In the genomic region with DNA sequence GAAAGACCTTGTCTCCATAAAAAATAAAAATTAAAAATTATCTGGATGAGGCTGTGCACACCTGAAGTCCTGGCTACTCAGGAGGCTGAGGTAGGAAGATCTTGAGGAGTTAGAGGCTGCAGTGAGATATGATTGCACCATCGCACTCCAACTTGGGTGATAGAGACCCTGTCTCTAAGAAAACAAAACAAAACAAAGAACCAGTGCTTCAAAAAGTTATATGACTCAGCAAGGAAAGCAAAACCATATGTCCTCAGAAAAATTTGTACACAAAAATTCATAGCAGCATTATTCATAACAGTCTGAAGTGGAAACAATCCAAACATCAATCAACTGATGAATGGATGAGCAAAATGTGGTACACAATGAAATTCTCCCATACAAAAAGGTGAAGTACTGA, we compare ENCODE assay signal across 22 cellular contexts. TPM values are rescaled to one million over a fixed set of nuclear protein-coding genes. Genes with fewer than 3 reads are reported as not detected.
DNase-seq lines count a peak whose midpoint lies in the region; ATAC-seq and TF ChIP-seq lines count a peak whose summit lies in the region.
"Had no signal": no experiment of that assay in that cellular context is flagged by ENCODE, and none has a peak within 500 bp of the region (broad histone marks: within the 10 kb centered on the region; RNA-seq: fewer than 3 reads in every experiment).

No MANE protein-coding gene starts in this region.

- no peaks in the 10 kb centered on the region for H3K36me3 ChIP-seq in MG63
- H3K36me3 ChIP-seq: cardiac muscle cell, heart left ventricle, right atrium auricular region, thyroid gland had no signal

- ATAC-seq in GM18505 (IDR thresholded peaks at IDR 0.05; ENCODE audit: unreplicated experiment), result no peak
- no peak for ATAC-seq in GM21367 (IDR thresholded peaks at IDR 0.05; ENCODE audit: unreplicated experiment)
- ATAC-seq: activated CD8-positive, alpha-beta T cell treated with anti-CD3 and anti-CD28 coated beads, Interleukin-2, amount 10 ng/mL, durations not matched to agents 7 days and 5 days; heart left ventricle; stimulated activated naive B cell treated with anti-CD40 and anti-IgM and Interleukin-4, amounts not matched to agents 10 μg/mL and 1 μg/mL and 100 μg/mL, for 72 hours; T-helper 17 cell; WTC11 had no signal

- DNase-seq in AG08395 (ENCODE audit: low spot score) (peak; percentile 47), GM03348 (ENCODE audit: low spot score) (peak; percentile 30), amniotic stem cell (lab: John Stamatoyannopoulos, UW) (peak; percentile 32), fibroblast of pulmonary artery (ENCODE audit: low read depth) (peak; percentile 89), MG63 (no peak), occipital lobe (lab: John Stamatoyannopoulos, UW) (no peak)
- DNase-seq: activated CD8-positive, alpha-beta T cell treated with anti-CD3 and anti-CD28 coated beads, Interleukin-2, amount 10 ng/mL, durations not matched to agents 7 days and 5 days; activated naive CD8-positive, alpha-beta T cell treated with anti-CD3 and anti-CD28 coated beads for 36 hours; dorsolateral prefrontal cortex; H7; heart left ventricle; Kasumi-1; NCI-H1417; NCI-H2171 treated with DMSO at 0.1 percent for 48 hours; stimulated activated naive B cell treated with anti-CD40 and anti-IgM and Interleukin-4, amounts not matched to agents 10 μg/mL and 1 μg/mL and 100 μg/mL, for 72 hours; T-helper 17 cell; thyroid gland had no signal

- no peaks in the 10 kb centered on the region; the same call in 1 of the 2 replicates for H3K27me3 ChIP-seq in MG63
- H3K27me3 ChIP-seq: cardiac muscle cell, right atrium auricular region, thyroid gland had no signal

- peaks cover 2% of the 10 kb centered on the region for H3K9me3 ChIP-seq in MG63
- H3K9me3 ChIP-seq: thyroid gland had no signal

- no peak for TF ChIP-seq CTCF in fibroblast of pulmonary artery (IDR thresholded peaks at IDR 0.05; ENCODE audit: low read length, missing control alignments)

- no peak for TF ChIP-seq POLR2A in GM18505 (IDR thresholded peaks at IDR 0.05; ENCODE audit: borderline replicate concordance, extremely low read depth, insufficient read depth, insufficient read length)

- no peak overlapping the region for H3K4me3 ChIP-seq in fibroblast of pulmonary artery (replicated peaks; ENCODE audit: low read depth, low read length)
- no peak overlapping the region for H3K4me3 ChIP-seq in MG63
- H3K4me3 ChIP-seq: cardiac muscle cell, dorsolateral prefrontal cortex, heart left ventricle, right atrium auricular region, thyroid gland had no signal

RNA-seq across cellular contexts. Expression of gene SLFN5, which starts 48.9 kb away (rescaled TPM):
- 4.0 and 11.0 TPM in 2 replicates for total RNA-seq in MG63 (2014; rRNA removed; shearing (Covaris generic); ENCODE audit: low replicate concordance)
- 4.4 TPM for total RNA-seq in occipital lobe

Comparison
In these comparisons a context has a peak if more than half of its experiments do, and no peak if none do; other contexts are left out.
1. DNase-seq: peak in AG08395 (single experiment), GM03348 (single experiment), amniotic stem cell (single experiment) and fibroblast of pulmonary artery (single experiment); none in MG63 (single experiment) and occipital lobe (single experiment).